13 cellular contexts compared by ENCODE assay signal in genomic region chr12:6311822-6312528, GRCh38. TPM values are rescaled to one million over a fixed set of nuclear protein-coding genes. Genes with fewer than 3 reads are reported as not detected.
A peak's percentile ranks its signal among the peaks of the same experiment; 100 is the strongest.
DNase-seq lines count a peak whose midpoint lies in the region; ATAC-seq and TF ChIP-seq lines count a peak whose summit lies in the region.
"Had no signal": no experiment of that assay in that cellular context is flagged by ENCODE, and none has a peak within 500 bp of the region (broad histone marks: within the 10 kb centered on the region; RNA-seq: fewer than 3 reads in every experiment).

No MANE protein-coding gene starts in this region.

- H2AFZ ChIP-seq in trophoblast cell (ENCODE audit: insufficient read depth, low read length, poor library complexity) = no peak overlapping the region

- peak overlapping the region; percentile 8 for H2AK5ac ChIP-seq in trophoblast cell (ENCODE audit: low read length)

- CTCF ChIA-PET in RWPE1 (lab: Yijun Ruan, JAX) = interaction anchor here (0.5 to 1.0 kb wide), 2 partner anchors 11 to 24 kb away, joined by 3 read pairs; no protein-coding TSS in a partner anchor

- H3K79me1 ChIP-seq in trophoblast cell (ENCODE audit: low read length) = peaks cover 17% of the 10 kb centered on the region

- intact Hi-C loops in esophagus squamous epithelium (cut with DNase I) = no loop called here

- H2BK12ac ChIP-seq in trophoblast cell (ENCODE audit: low read length) = peak overlapping the region; percentile 19

- peaks cover 4% of the 10 kb centered on the region for H3K79me2 ChIP-seq in trophoblast cell (ENCODE audit: control insufficient read depth, insufficient read depth, low read length, poor library complexity)

- no peak overlapping the region for H3K9ac ChIP-seq in trophoblast cell (ENCODE audit: low read length)

- peak overlapping the region; percentile 75 for H4K91ac ChIP-seq in trophoblast cell (ENCODE audit: low read depth, low read length)

- DNase-seq in RWPE1 (ENCODE audit: low spot score) (no peak), esophagus squamous epithelium (lab: John Stamatoyannopoulos, UW) (no peak), trophoblast cell (no peak), DMS114 treated with DMSO at 0.1 percent for 48 hours (lab: John Stamatoyannopoulos, UW; ENCODE audit: unreplicated experiment) (no peak), kidney glomerular epithelial cell (lab: John Stamatoyannopoulos, UW) (no peak)
- DNase-seq: activated naive CD4-positive, alpha-beta T cell treated with anti-CD3 and anti-CD28 coated beads, Interleukin-2, amount 50 U/mL, for 16 hours; DMS79 treated with DMSO at 0.1 percent for 48 hours; NCI-H1092; right cardiac atrium; stimulated activated CD4-positive, alpha-beta T cell treated with anti-CD3 and anti-CD28 coated beads, Interleukin-1b, Interleukin-23, amount 100 ng/mL, for 48 hours had no signal

- TF ChIP-seq POLR2A in esophagus squamous epithelium (IDR thresholded peaks at IDR 0.05) = peak in 1 of 4 donors; percentile 43

- WGBS in esophagus squamous epithelium, 2 donors = 49 to 85% methylated on average over 6 to 7 of the region's 8 CpGs
- no CpG with 5 or more reads among the region's 8 CpGs for WGBS in trophoblast cell (ENCODE audit: extremely low coverage, insufficient coverage, insufficient read length)

- peaks cover 0 to 21% (median 0%) of the 10 kb centered on the region in 4 donors for H3K27me3 ChIP-seq in esophagus squamous epithelium
- H3K27me3 ChIP-seq in trophoblast cell (ENCODE audit: insufficient read depth, low read length) = no peaks in the 10 kb centered on the region

- no peak overlapping the region for H3K4ac ChIP-seq in trophoblast cell (ENCODE audit: low read depth, low read length)

- no peaks in the 10 kb centered on the region for H3K9me3 ChIP-seq in esophagus squamous epithelium
- H3K9me3 ChIP-seq in trophoblast cell (ENCODE audit: insufficient read depth, low read depth, low read length) = no peaks in the 10 kb centered on the region

- peaks cover 40 to 70% (median 45%) of the 10 kb centered on the region in 3 donors for H3K4me1 ChIP-seq in esophagus squamous epithelium
- peaks cover 44 to 58% of the 10 kb centered on the region in 2 experiments for H3K4me1 ChIP-seq in trophoblast cell (ENCODE audit: control insufficient read depth in 1 of 2, insufficient read depth in 2 of 2, low read length in 2 of 2)

- H3K4me2 ChIP-seq in trophoblast cell (ENCODE audit: low read length) = no peak overlapping the region

- H4K12ac ChIP-seq in trophoblast cell (ENCODE audit: low read depth, low read length) = no peak overlapping the region

- H3K36me3 ChIP-seq in esophagus squamous epithelium (peaks cover 0 to 36% (median 7%) of the 10 kb centered on the region in 3 donors), trophoblast cell (ENCODE audit: control insufficient read depth in 1 of 2, insufficient read depth in 2 of 2, low read length in 2 of 2) (peaks cover 2 to 4% of the 10 kb centered on the region in 2 experiments)

- H3K18ac ChIP-seq in trophoblast cell (ENCODE audit: low read length) = no peak overlapping the region

- POLR2A ChIA-PET in RWPE1 (lab: Yijun Ruan, JAX; ENCODE audit: low non-redundant PET) = no interaction called here

- no peak for TF ChIP-seq CTCF in RWPE1 (conservative IDR thresholded peaks at IDR 0.05; ENCODE audit: low read depth)
- TF ChIP-seq CTCF in esophagus squamous epithelium (IDR thresholded peaks at IDR 0.05) = no peak

- peak overlapping the region; percentile 95 for H3K27ac ChIP-seq in RWPE1
- H3K27ac ChIP-seq in esophagus squamous epithelium = peak overlapping the region; percentile 89 to 96 (median 89)
- peak overlapping the region; percentile 78 for H3K27ac ChIP-seq in trophoblast cell (ENCODE audit: low read depth, low read length)

- H3K14ac ChIP-seq in trophoblast cell (ENCODE audit: low read length) = peak overlapping the region; percentile 8

- peak overlapping the region; percentile 26 for H4K8ac ChIP-seq in trophoblast cell (ENCODE audit: low read depth, low read length)

- ATAC-seq in HG02852 (IDR thresholded peaks at IDR 0.05; ENCODE audit: unreplicated experiment) = no peak
- no peak for ATAC-seq in GM21447 (IDR thresholded peaks at IDR 0.05; ENCODE audit: unreplicated experiment)

- H3K4me3 ChIP-seq in esophagus squamous epithelium = peak overlapping the region in 3 of 4 donors; percentile 12 to 57 (median 45)
- no peak overlapping the region for H3K4me3 ChIP-seq in trophoblast cell (ENCODE audit: low read depth, low read length)

- H2BK5ac ChIP-seq in trophoblast cell (ENCODE audit: low read depth, low read length, poor library complexity) = peak overlapping the region; percentile 24

- no peak overlapping the region for H3K23ac ChIP-seq in trophoblast cell (ENCODE audit: low read length)

- peak overlapping the region; percentile 29 for H2BK120ac ChIP-seq in trophoblast cell (ENCODE audit: insufficient read depth, low read length, poor library complexity)

RNA-seq across cellular contexts. Expression of gene PLEKHG6, which starts 1.5 kb away (rescaled TPM):
- 10 to 100 TPM; 13.9 to 61.7 (median 29.2) TPM for total RNA-seq in esophagus squamous epithelium
- polyA plus RNA-seq in trophoblast cell (2013) = 17.4 and 20.1 TPM in 2 replicates
- total RNA-seq: natural killer cell treated with Interleukin-12 subunit alpha and Interleukin-12 subunit beta and Interleukin-15 and Interleukin-18, amount 100 ng/mL, for 72 hours had no signal

RNA-seq across cellular contexts. Expression of gene TNFRSF1A, which starts 29.9 kb away (rescaled TPM):
- 100 to 1,000 TPM; 121 to 190 (median 134) TPM for total RNA-seq in esophagus squamous epithelium
- polyA plus RNA-seq in trophoblast cell (2013) = 81.0 and 90.7 TPM in 2 replicates
